8 cellular contexts compared by ENCODE assay signal in genomic region chr22:49724030-49724892, GRCh38.
DNase-seq lines count a peak whose midpoint lies in the region; ATAC-seq lines count a peak whose summit lies in the region.

No MANE protein-coding gene starts in this region.

- ATAC-seq in GM19351 (IDR thresholded peaks at IDR 0.05; ENCODE audit: unreplicated experiment) (peak; percentile 11), HG02759 (IDR thresholded peaks at IDR 0.05; ENCODE audit: unreplicated experiment) (no peak), HG03442 (IDR thresholded peaks at IDR 0.05; ENCODE audit: unreplicated experiment) (no peak), HG03565 (IDR thresholded peaks at IDR 0.05; ENCODE audit: unreplicated experiment) (no peak)

- DNase-seq in RPMI8226 (peak; percentile 51), NCI-H1436 (lab: John Stamatoyannopoulos, UW) (no peak)
- peak; percentile 71 for DNase-seq in stimulated activated CD4-positive, alpha-beta T cell treated with anti-CD3 and anti-CD28 coated beads, Interleukin-15, amount 100 ng/mL, for 24 hours

- peaks cover 54% of the 10 kb centered on the region for H3K27me3 ChIP-seq in ectodermal cell (ENCODE audit: control insufficient read depth, insufficient read depth, low read length, poor library complexity, severe bottlenecking)

- H3K4me1 ChIP-seq in ectodermal cell (ENCODE audit: control insufficient read depth, insufficient read depth, low read length): no peaks in the 10 kb centered on the region

- H3K4me3 ChIP-seq in ectodermal cell (ENCODE audit: insufficient read depth, low read depth, low read length): peak overlapping the region; percentile 13

- no peak overlapping the region for H3K27ac ChIP-seq in ectodermal cell (ENCODE audit: insufficient read depth, low read depth, low read length, poor library complexity, severe bottlenecking)

- no peaks in the 10 kb centered on the region for H3K9me3 ChIP-seq in ectodermal cell (ENCODE audit: control insufficient read depth, low read length)

- WGBS in ectodermal cell, 2 experiments: 53 to 56% methylated on average over 54 of the region's 54 CpGs

- no peaks in the 10 kb centered on the region for H3K36me3 ChIP-seq in ectodermal cell (ENCODE audit: control insufficient read depth, insufficient read depth, low read length)
